2 cellular contexts compared by ENCODE assay signal in the genomic region with DNA sequence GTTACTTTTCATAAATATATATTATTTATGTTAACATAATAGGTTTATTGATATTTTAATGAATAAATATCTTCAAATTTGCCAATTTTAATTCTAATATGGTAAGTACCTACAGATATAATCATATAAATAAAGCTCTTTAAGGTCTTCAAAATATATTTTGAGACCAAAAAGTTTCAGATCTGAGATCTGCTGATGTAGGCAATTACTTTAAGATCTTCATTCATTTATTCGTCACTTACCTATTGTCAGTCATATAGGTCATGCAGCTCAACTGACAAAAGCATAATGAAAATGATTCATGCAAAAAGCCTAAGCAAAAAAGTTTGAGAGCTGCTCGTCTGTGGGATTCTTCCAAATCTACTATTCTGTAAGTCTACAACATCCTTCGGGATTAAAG.
TF ChIP-seq lines count a peak whose summit lies in the region.

No MANE protein-coding gene starts in this region.

TF ChIP-seq in IMR-90, 13 proteins besides CTCF, POLR2A, EP300 and RAD21 (continued from another document):
- TF ChIP-seq ELK1 (IDR thresholded peaks at IDR 0.05; ENCODE audit: borderline replicate concordance, low read depth, low read length) (no peak), CEBPB (IDR thresholded peaks at IDR 0.05; ENCODE audit: low read depth, low read length) (no peak), MAFK (IDR thresholded peaks at IDR 0.05; ENCODE audit: low read depth, low read length) (peak; percentile 92), RFX5 (IDR thresholded peaks at IDR 0.05; ENCODE audit: low read depth, low read length) (no peak)

TF ChIP-seq in K562, 482 proteins besides CTCF, POLR2A, EP300 and RAD21 (continued from another document):
- TF ChIP-seq RERE (CRISPR knock-in tag; IDR thresholded peaks at IDR 0.05; ENCODE audit: borderline replicate concordance) (no peak), ZNF764 (CRISPR knock-in tag; IDR thresholded peaks at IDR 0.05; ENCODE audit: low read depth) (no peak), TCF7L2 (IDR thresholded peaks at IDR 0.05; ENCODE audit: low read depth, low read length) (no peak), ZNF316 (IDR thresholded peaks at IDR 0.05) (peak; percentile 21; the same call in 1 of the 2 replicates), MEIS2 (IDR thresholded peaks at IDR 0.05; ENCODE audit: partially characterized antibody) (no peak), POLR3G (IDR thresholded peaks at IDR 0.05; ENCODE audit: extremely low read depth, insufficient read length, insufficient replicate concordance) (no peak)
